In the genomic region with DNA sequence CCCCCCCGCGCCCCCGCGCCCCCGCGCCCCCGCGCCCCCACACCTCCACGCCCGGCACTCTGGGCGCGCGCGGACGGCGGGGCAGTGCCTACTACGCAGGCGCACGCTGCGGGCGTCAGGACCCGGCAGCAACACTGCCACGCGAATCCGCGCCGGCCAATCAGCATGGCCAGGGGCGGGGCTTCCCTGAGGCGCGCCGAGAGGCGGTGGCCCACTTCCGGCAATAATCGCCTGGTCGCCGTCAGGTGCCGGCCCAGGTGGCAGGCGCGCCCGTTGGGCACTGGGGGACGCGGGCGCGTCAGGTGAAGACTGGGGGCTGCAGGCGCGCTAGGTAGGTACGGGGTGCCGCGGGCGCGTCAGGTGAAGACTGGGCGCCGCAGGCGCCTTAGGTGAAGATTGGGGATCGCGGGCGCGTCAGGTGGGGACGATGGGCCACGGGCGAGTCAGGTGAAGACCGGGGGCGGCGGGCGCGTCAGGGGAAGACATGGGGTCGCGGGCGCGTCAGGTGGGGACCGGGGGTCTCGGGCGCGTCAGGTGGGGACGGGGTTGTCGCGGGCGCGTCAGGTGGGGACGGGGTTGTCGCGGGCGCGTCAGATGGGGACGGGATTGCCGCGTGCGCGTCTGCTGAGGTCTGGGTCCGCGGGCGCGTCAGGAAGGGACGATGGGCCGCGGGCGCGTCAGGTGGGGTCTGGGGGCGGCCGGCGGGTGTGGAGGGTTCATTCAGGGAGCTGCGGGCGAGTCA, we compare ENCODE assay signal across 7 cellular contexts.
DNase-seq lines count a peak whose midpoint lies in the region; ATAC-seq, FAIRE-seq and TF ChIP-seq lines count a peak whose summit lies in the region.

No MANE protein-coding gene starts in this region.

- H3K9ac ChIP-seq in astrocyte (ENCODE audit: low read length): peak overlapping the region; percentile 78

- H3K4me2 ChIP-seq in astrocyte (ENCODE audit: low read length): peak overlapping the region; percentile 82

- no peak for FAIRE-seq in astrocyte (lab: Jason Lieb, UNC)

- peak overlapping the region; percentile 66 for H3K4me3 ChIP-seq in astrocyte (ENCODE audit: insufficient read depth, low read depth, low read length)
- peak overlapping the region; percentile 67 for H3K4me3 ChIP-seq in retinal pigment epithelial cell (ENCODE audit: low read length)

- no peaks in the 10 kb centered on the region for H3K4me1 ChIP-seq in astrocyte (ENCODE audit: insufficient read depth, low read length)

- no peaks in the 10 kb centered on the region for H3K9me3 ChIP-seq in astrocyte (ENCODE audit: insufficient read depth, low read depth, low read length)

- peaks cover 3% of the 10 kb centered on the region for H3K27me3 ChIP-seq in astrocyte (ENCODE audit: insufficient read depth, low read length)

- no peak overlapping the region for H3K27ac ChIP-seq in astrocyte (ENCODE audit: low read depth, low read length)

- H3K27me3 Mint-ChIP-seq in T-helper 2 cell treated with Interferon-gamma antibody and Interleukin-4, amounts not matched to agents 5 μg/mL and 100 μg/mL, for 36 hours (ENCODE audit: low read depth): peaks cover 2% of the 10 kb centered on the region
- peaks cover 12% of the 10 kb centered on the region for H3K27me3 Mint-ChIP-seq in astrocyte (ENCODE audit: low read depth, unreplicated experiment)

- peak overlapping the region; percentile 84 for H2AFZ ChIP-seq in astrocyte (ENCODE audit: low read depth, low read length)

- peak overlapping the region; percentile 83 for H3K4me3 Mint-ChIP-seq in T-helper 2 cell treated with Interferon-gamma antibody and Interleukin-4, amounts not matched to agents 5 μg/mL and 100 μg/mL, for 36 hours
- peak overlapping the region; percentile 87 for H3K4me3 Mint-ChIP-seq in astrocyte (ENCODE audit: unreplicated experiment)

- TF ChIP-seq CTCF in astrocyte (IDR thresholded peaks at IDR 0.05; ENCODE audit: insufficient read depth, low read depth, low read length) (no peak), retinal pigment epithelial cell (conservative IDR thresholded peaks at IDR 0.05; ENCODE audit: low read depth, low read length) (no peak)

- peak; percentile 37 for ATAC-seq in GM18508 (IDR thresholded peaks at IDR 0.05; ENCODE audit: insufficient read depth, unreplicated experiment)
- ATAC-seq in HG02943 (IDR thresholded peaks at IDR 0.05; ENCODE audit: low read depth, unreplicated experiment): peak; percentile 72

- peaks cover 2% of the 10 kb centered on the region for H3K36me3 Mint-ChIP-seq in T-helper 2 cell treated with Interferon-gamma antibody and Interleukin-4, amounts not matched to agents 5 μg/mL and 100 μg/mL, for 36 hours (ENCODE audit: low read depth)
- H3K36me3 Mint-ChIP-seq in astrocyte (ENCODE audit: low read depth, unreplicated experiment): peaks cover 1% of the 10 kb centered on the region

- H3K36me3 ChIP-seq in astrocyte (ENCODE audit: insufficient read depth, low read length): no peaks in the 10 kb centered on the region

- H3K79me2 ChIP-seq in astrocyte (ENCODE audit: insufficient read depth, low read length): no peaks in the 10 kb centered on the region

- H4K20me1 ChIP-seq in astrocyte (ENCODE audit: insufficient read depth, low read length): peaks cover 4% of the 10 kb centered on the region

- no peaks in the 10 kb centered on the region for H3K9me3 Mint-ChIP-seq in T-helper 2 cell treated with Interferon-gamma antibody and Interleukin-4, amounts not matched to agents 5 μg/mL and 100 μg/mL, for 36 hours
- peaks cover 5% of the 10 kb centered on the region for H3K9me3 Mint-ChIP-seq in astrocyte (ENCODE audit: unreplicated experiment)

- DNase-seq in NCI-H187 (lab: John Stamatoyannopoulos, UW): peak; percentile 44 to 56
- DNase-seq in T-helper 2 cell treated with Interferon-gamma antibody and Interleukin-4, amounts not matched to agents 5 μg/mL and 100 μg/mL, for 36 hours (ENCODE audit: low spot score): peak; percentile 94
- peak; percentile 61 for DNase-seq in astrocyte (ENCODE audit: low read depth)
- DNase-seq in hippocampal formation (lab: John Stamatoyannopoulos, UW): peak; percentile 78 to 87
- peak; percentile 31 for DNase-seq in retinal pigment epithelial cell (ENCODE audit: low read depth)

- peaks cover 20% of the 10 kb centered on the region for H3K4me1 Mint-ChIP-seq in T-helper 2 cell treated with Interferon-gamma antibody and Interleukin-4, amounts not matched to agents 5 μg/mL and 100 μg/mL, for 36 hours (ENCODE audit: low read depth)
- peaks cover 2% of the 10 kb centered on the region for H3K4me1 Mint-ChIP-seq in astrocyte (ENCODE audit: low read depth, unreplicated experiment)

- H3K27ac Mint-ChIP-seq in T-helper 2 cell treated with Interferon-gamma antibody and Interleukin-4, amounts not matched to agents 5 μg/mL and 100 μg/mL, for 36 hours: peak overlapping the region; percentile 84
- no peak overlapping the region for H3K27ac Mint-ChIP-seq in astrocyte (ENCODE audit: unreplicated experiment)

Comparison
In these comparisons a context has a peak if more than half of its experiments do, and no peak if none do; other contexts are left out.
1. DNase-seq: peak in every context shown above with its lines; median percentile 94 in T-helper 2 cell treated with Interferon-gamma antibody and Interleukin-4, amounts not matched to agents 5 μg/mL and 100 μg/mL, for 36 hours; 82 in hippocampal formation; 61 in astrocyte; 50 in NCI-H187; 31 in retinal pigment epithelial cell.